ENCODE assay signal across 8 cellular contexts in the genomic region with DNA sequence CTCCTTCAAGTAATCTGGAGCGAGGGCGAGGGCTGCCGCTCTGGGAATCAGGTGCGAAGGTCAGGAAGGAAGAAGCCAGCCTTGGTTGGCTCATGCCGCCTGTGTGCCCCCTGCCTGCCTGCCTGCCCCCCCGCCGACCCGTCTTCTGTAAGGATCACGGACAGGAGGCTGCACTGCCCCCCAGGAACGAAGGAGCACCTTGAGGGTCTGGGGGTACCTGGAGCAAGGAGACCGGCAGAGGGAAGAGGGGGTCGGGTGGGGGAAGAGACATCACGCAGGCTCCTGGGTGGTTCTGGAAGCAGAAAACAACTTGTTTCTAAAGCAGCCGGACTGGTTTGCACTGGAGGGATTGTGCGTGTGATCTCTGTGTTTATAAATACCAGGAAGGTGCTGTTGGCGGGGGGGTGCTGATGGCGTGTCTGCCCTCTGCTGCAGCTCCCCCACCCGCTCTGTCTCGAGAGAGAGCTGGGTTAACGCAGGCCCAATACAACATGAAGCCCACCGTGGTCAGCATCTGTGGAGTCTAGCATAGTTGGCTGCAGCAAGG. TPM values are rescaled to one million over a fixed set of nuclear protein-coding genes. Genes with fewer than 3 reads are reported as not detected.
DNase-seq lines count a peak whose midpoint lies in the region; ATAC-seq and TF ChIP-seq lines count a peak whose summit lies in the region.

No MANE protein-coding gene starts in this region.

- ATAC-seq in body of pancreas (no peak), left colon (no peak), HG02623 (IDR thresholded peaks at IDR 0.05; ENCODE audit: unreplicated experiment) (no peak), GM18519 (IDR thresholded peaks at IDR 0.05; ENCODE audit: low FRiP score, unreplicated experiment) (no peak)

- peaks cover 52% of the 10 kb centered on the region for H3K4me1 ChIP-seq in body of pancreas
- peaks cover 0 to 34% (median 31%) of the 10 kb centered on the region in 4 donors for H3K4me1 ChIP-seq in tibial nerve

- TF ChIP-seq CTCF in AG04450 (IDR thresholded peaks at IDR 0.05; ENCODE audit: low read depth, low read length) (no peak), HFF-Myc (IDR thresholded peaks at IDR 0.05; ENCODE audit: low read depth, low read length, missing control alignments) (no peak), body of pancreas (IDR thresholded peaks at IDR 0.05) (no peak), tibial nerve (IDR thresholded peaks at IDR 0.05) (no peak)

- H3K27me3 ChIP-seq in AG04450 (ENCODE audit: control insufficient read depth, insufficient read depth, low read length) (no peaks in the 10 kb centered on the region), body of pancreas (no peaks in the 10 kb centered on the region), tibial nerve (no peaks in the 10 kb centered on the region)

- peak overlapping the region; percentile 74 for H3K4me3 ChIP-seq in AG04450 (ENCODE audit: low read depth, low read length)
- peak overlapping the region; percentile 83 for H3K4me3 ChIP-seq in HFF-Myc (replicated peaks; ENCODE audit: low read depth, low read length)
- peak overlapping the region; percentile 65 to 85 for H3K4me3 ChIP-seq in body of pancreas
- peak overlapping the region; percentile 71 to 99 (median 94) for H3K4me3 ChIP-seq in tibial nerve

- POLR2A ChIA-PET in AG04450 (lab: Yijun Ruan, JAX), result interaction anchor here (0.8 kb wide), 1 partner anchor 313 kb away, joined by 3 read pairs; no protein-coding TSS in a partner anchor

- TF ChIP-seq POLR2A in body of pancreas (IDR thresholded peaks at IDR 0.05), result peak; percentile 48 to 87 (median 82)
- peak in 1 of 2 donors; percentile 43 for TF ChIP-seq POLR2A in tibial nerve (IDR thresholded peaks at IDR 0.05)

- 0 to 3% methylated on average over 14 to 21 of the region's 21 CpGs for WGBS in body of pancreas, 2 donors
- WGBS in tibial nerve, 2 donors, result 0 to 1% methylated on average over 21 of the region's 21 CpGs

- DNase-seq in AG04450 (ENCODE audit: low read depth, low spot score) (no peak), HFF-Myc (ENCODE audit: extremely low read depth, low read depth) (no peak), body of pancreas (peak; percentile 68 to 83 (median 73)), left colon (peak; percentile 71 to 76), tibial nerve (ENCODE audit: low spot score in 2 of 2) (peak; percentile 53 to 57), T1000 (lab: John Stamatoyannopoulos, UW) (no peak)

- CTCF ChIA-PET in AG04450 (lab: Charles Lee), result no interaction called here

- H3K9me3 ChIP-seq in AG04450 (ENCODE audit: control insufficient read depth, insufficient read depth, low read length), result no peaks in the 10 kb centered on the region; the same call in 1 of the 2 replicates
- H3K9me3 ChIP-seq in body of pancreas, result no peaks in the 10 kb centered on the region
- H3K9me3 ChIP-seq in tibial nerve, result no peaks in the 10 kb centered on the region

- peak overlapping the region; percentile 99 for H3K27ac ChIP-seq in AG04450 (ENCODE audit: low read depth, low read length)
- peak overlapping the region; percentile 99 to 100 (median 100) for H3K27ac ChIP-seq in body of pancreas
- peak overlapping the region; percentile 99 to 100 (median 100) for H3K27ac ChIP-seq in tibial nerve

- no peaks in the 10 kb centered on the region for H3K36me3 ChIP-seq in body of pancreas (replicated peaks in 1 of 2; ENCODE audit: insufficient read depth in 1 of 2, low read depth in 2 of 2)
- H3K36me3 ChIP-seq in tibial nerve, result no peaks in the 10 kb centered on the region

- peak in 1 of 2 donors; percentile 68 for TF ChIP-seq EP300 in tibial nerve (IDR thresholded peaks at IDR 0.05)

- intact Hi-C loops in body of pancreas (cut with DNase I) (no loop called here), left colon (cut with DNase I, micrococcal nuclease) (no loop called here)

RNA-seq across cellular contexts. Expression of a gene that starts 1.7 kb away (rescaled TPM):
- 45.3 and 50.3 TPM in 2 replicates for polyA plus RNA-seq in AG04450 (2011; rRNA removed)
- polyA minus RNA-seq in AG04450 (2011; rRNA and poly(A)+ RNA removed), result 105 and 117 TPM in 2 replicates
- 10 to 100 TPM; 27.5 to 33.9 TPM for total RNA-seq in body of pancreas
- total RNA-seq in left colon, result 100 to 1,000 TPM; 142 to 197 TPM
- 100 to 1,000 TPM; 141 to 207 (median 190) TPM for total RNA-seq in tibial nerve

Comparison
In these comparisons a context has a peak if more than half of its experiments do, and no peak if none do; other contexts are left out.
1. DNase-seq: peak in body of pancreas (4 of 4), left colon (2 of 2) and tibial nerve (2 of 2); none in AG04450 (single experiment), HFF-Myc (single experiment) and T1000 (single experiment).
2. RNA of a gene that starts 1.7 kb away (total RNA-seq): 142 to 197 TPM in left colon and 141 to 207 TPM in tibial nerve; 27.5 to 33.9 TPM in body of pancreas; every median in the first group is over 4 times any median in the second.
3. Peak in every context shown above with its lines, with median percentiles within 50 percentile points of each other: H3K27ac ChIP-seq and H3K4me3 ChIP-seq.